Comparison of ENCODE assay signal across 8 cellular contexts in the genomic region with DNA sequence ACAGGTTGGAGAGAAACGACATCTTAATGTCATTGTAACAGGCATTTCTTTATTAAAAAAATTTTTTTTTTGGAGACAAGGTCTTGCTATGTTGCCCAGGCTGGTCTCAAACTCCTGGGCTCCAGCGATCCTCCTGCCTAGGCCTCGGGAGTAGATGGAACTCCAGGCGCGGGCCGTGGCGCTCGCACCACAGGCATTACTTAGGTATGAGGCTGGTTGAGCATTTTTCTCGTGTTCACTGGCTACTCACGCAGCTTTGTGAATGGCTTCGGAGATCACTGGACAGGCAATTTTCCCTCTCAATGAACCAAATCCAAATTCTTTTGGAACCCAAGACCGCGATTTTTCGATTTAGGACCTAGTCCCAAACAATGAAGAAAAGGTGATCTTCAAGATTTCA. TPM values are rescaled to one million over a fixed set of nuclear protein-coding genes. Genes with fewer than 3 reads are reported as not detected.
DNase-seq lines count a peak whose midpoint lies in the region; ATAC-seq and TF ChIP-seq lines count a peak whose summit lies in the region.

No MANE protein-coding gene starts in this region.

- no peak overlapping the region for H2BK5ac ChIP-seq in trophoblast cell (ENCODE audit: low read depth, low read length, poor library complexity)

- no peak overlapping the region for H3K4ac ChIP-seq in trophoblast cell (ENCODE audit: low read depth, low read length)

- peaks cover 7% of the 10 kb centered on the region for H3K79me2 ChIP-seq in trophoblast cell (ENCODE audit: control insufficient read depth, insufficient read depth, low read length, poor library complexity)

- POLR2A ChIA-PET in RWPE1 (lab: Yijun Ruan, JAX; ENCODE audit: low non-redundant PET): no interaction called here

- peaks cover 2% of the 10 kb centered on the region for H3K9me3 ChIP-seq in trophoblast cell (ENCODE audit: insufficient read depth, low read depth, low read length)

- no peak overlapping the region for H4K12ac ChIP-seq in trophoblast cell (ENCODE audit: low read depth, low read length)

- WGBS in trophoblast cell (ENCODE audit: extremely low coverage, insufficient coverage, insufficient read length): no CpG with 5 or more reads among the region's 14 CpGs

- no peak overlapping the region for H3K18ac ChIP-seq in trophoblast cell (ENCODE audit: low read length)

- peak overlapping the region; percentile 91 for H3K4me2 ChIP-seq in trophoblast cell (ENCODE audit: low read length)

- H3K4me1 ChIP-seq in trophoblast cell (ENCODE audit: control insufficient read depth in 1 of 2, insufficient read depth in 2 of 2, low read length in 2 of 2): peaks cover 0 to 13% of the 10 kb centered on the region in 2 experiments

- no peak overlapping the region for H3K23ac ChIP-seq in trophoblast cell (ENCODE audit: low read length)

- H2BK12ac ChIP-seq in trophoblast cell (ENCODE audit: low read length): no peak overlapping the region

- H3K27ac ChIP-seq in RWPE1: peak overlapping the region; percentile 83
- no peak overlapping the region for H3K27ac ChIP-seq in trophoblast cell (ENCODE audit: low read depth, low read length)

- peak overlapping the region; percentile 65 for H2AFZ ChIP-seq in trophoblast cell (ENCODE audit: insufficient read depth, low read length, poor library complexity)

- no peak overlapping the region for H4K91ac ChIP-seq in trophoblast cell (ENCODE audit: low read depth, low read length)

- CTCF ChIA-PET in RWPE1 (lab: Yijun Ruan, JAX): interaction anchor here (0.7 to 2.2 kb wide), 7 partner anchors 14 to 318 kb away, joined by 3 to 14 read pairs (median 5); no protein-coding TSS in a partner anchor

- H2AK5ac ChIP-seq in trophoblast cell (ENCODE audit: low read length): no peak overlapping the region

- no peak overlapping the region for H3K14ac ChIP-seq in trophoblast cell (ENCODE audit: low read length)

- H2BK120ac ChIP-seq in trophoblast cell (ENCODE audit: insufficient read depth, low read length, poor library complexity): no peak overlapping the region

- H3K9ac ChIP-seq in trophoblast cell (ENCODE audit: low read length): no peak overlapping the region

- H4K8ac ChIP-seq in trophoblast cell (ENCODE audit: low read depth, low read length): no peak overlapping the region

- H3K4me3 ChIP-seq in fibroblast of mammary gland (ENCODE audit: control insufficient read depth, low read depth, low read length): peak overlapping the region; percentile 59
- no peak overlapping the region for H3K4me3 ChIP-seq in trophoblast cell (ENCODE audit: low read depth, low read length)

- H3K27me3 ChIP-seq in trophoblast cell (ENCODE audit: insufficient read depth, low read length): peaks cover 14% of the 10 kb centered on the region

- H3K79me1 ChIP-seq in trophoblast cell (ENCODE audit: low read length): peaks cover 7% of the 10 kb centered on the region

- ATAC-seq in GM21515 (IDR thresholded peaks at IDR 0.05; ENCODE audit: unreplicated experiment) (no peak), HG03342 (IDR thresholded peaks at IDR 0.05; ENCODE audit: unreplicated experiment) (no peak)

- DNase-seq in EH (ENCODE audit: low read depth) (peak; percentile 62), RWPE1 (ENCODE audit: low spot score) (peak; percentile 4), fibroblast of mammary gland (ENCODE audit: low read depth) (no peak), trophoblast cell (peak; percentile 57 to 80), NCI-H1048 (lab: John Stamatoyannopoulos, UW) (no peak), NCI-H526 treated with DMSO at 0.1 percent for 48 hours (lab: John Stamatoyannopoulos, UW) (no peak)

- H3K36me3 ChIP-seq in trophoblast cell (ENCODE audit: control insufficient read depth in 1 of 2, insufficient read depth in 2 of 2, low read length in 2 of 2): no peaks in the 10 kb centered on the region

- no peak for TF ChIP-seq CTCF in RWPE1 (conservative IDR thresholded peaks at IDR 0.05; ENCODE audit: low read depth)
- TF ChIP-seq CTCF in fibroblast of mammary gland (conservative IDR thresholded peaks at IDR 0.05; ENCODE audit: control insufficient read depth, insufficient read depth, low read depth, low read length): no peak

RNA-seq across cellular contexts. Expression of a gene that starts 0.8 kb away (rescaled TPM):
- polyA plus RNA-seq in trophoblast cell (2013): 21.9 and 23.4 TPM in 2 replicates

Comparison
In these comparisons a context has a peak if more than half of its experiments do, and no peak if none do; other contexts are left out.
1. DNase-seq: peak in EH (single experiment), RWPE1 (single experiment) and trophoblast cell (2 of 2); none in fibroblast of mammary gland (single experiment), NCI-H1048 (single experiment) and NCI-H526 treated with DMSO at 0.1 percent for 48 hours (single experiment).